Comparison of ENCODE assay signal across 10 cellular contexts in the genomic region with DNA sequence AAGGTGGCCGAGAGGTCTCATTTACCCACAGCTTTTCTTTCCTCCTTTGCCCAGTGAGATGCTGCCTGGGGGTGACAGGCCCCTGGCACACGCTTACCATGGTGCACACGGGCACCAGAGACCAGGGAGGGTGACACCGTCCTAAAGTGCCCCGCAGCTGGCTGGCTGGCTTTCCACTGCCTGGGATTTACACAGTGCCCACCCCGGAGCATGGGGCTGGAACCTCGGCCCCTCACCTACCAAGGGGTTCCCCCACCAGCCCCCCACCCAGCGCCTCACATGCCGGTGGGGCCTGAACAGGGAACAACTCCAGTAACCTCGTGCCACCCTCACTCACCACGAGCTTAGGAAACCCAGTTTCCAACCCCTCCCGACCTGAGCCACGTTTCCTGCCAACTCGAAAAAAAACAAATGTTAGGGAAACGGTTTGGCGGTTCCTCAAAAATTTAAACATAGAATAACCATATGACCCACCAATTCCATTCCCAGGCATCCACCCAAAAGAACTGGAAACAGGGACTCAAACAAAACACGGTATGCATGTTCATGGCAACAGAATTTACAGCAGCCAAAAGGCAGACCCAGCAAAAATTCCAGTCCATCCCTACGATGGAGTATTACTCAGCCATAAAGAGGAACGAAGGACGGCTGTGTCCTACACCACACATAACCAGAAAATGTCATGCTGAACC.
DNase-seq lines count a peak whose midpoint lies in the region; ATAC-seq and TF ChIP-seq lines count a peak whose summit lies in the region.
"Had no signal": no experiment of that assay in that cellular context is flagged by ENCODE, and none has a peak within 500 bp of the region (broad histone marks: within the 10 kb centered on the region; RNA-seq: fewer than 3 reads in every experiment).

No MANE protein-coding gene starts in this region.

- H3K4me3 ChIP-seq in mesendoderm (ENCODE audit: low read length) (no peak overlapping the region), upper lobe of right lung (no peak overlapping the region)

- peaks cover 79% of the 10 kb centered on the region for H3K4me1 Mint-ChIP-seq in activated T-cell treated with anti-CD3 and anti-CD28 coated beads, Interleukin-2, amount 50 U/mL, for 24 hours (ENCODE audit: low read depth)
- H3K4me1 Mint-ChIP-seq in dendritic cell treated with granulocyte-macrophage colony-stimulating factor and Interleukin-4, amounts not matched to agents 40 ng/mL and 50 ng/mL, for 4 days (ENCODE audit: low read depth) = peaks cover 96% of the 10 kb centered on the region

- no peaks in the 10 kb centered on the region for H3K27me3 Mint-ChIP-seq in activated T-cell treated with anti-CD3 and anti-CD28 coated beads, Interleukin-2, amount 50 U/mL, for 24 hours
- H3K27me3 Mint-ChIP-seq in dendritic cell treated with granulocyte-macrophage colony-stimulating factor and Interleukin-4, amounts not matched to agents 40 ng/mL and 50 ng/mL, for 4 days = no peaks in the 10 kb centered on the region

- H2BK15ac ChIP-seq in mesendoderm (replicated peaks; ENCODE audit: low read depth) = no peak overlapping the region

- no peak overlapping the region for H3K4ac ChIP-seq in mesendoderm (ENCODE audit: low read depth, low read length)

- no peak overlapping the region for H3K4me3 Mint-ChIP-seq in activated T-cell treated with anti-CD3 and anti-CD28 coated beads, Interleukin-2, amount 50 U/mL, for 24 hours
- H3K4me3 Mint-ChIP-seq in dendritic cell treated with granulocyte-macrophage colony-stimulating factor and Interleukin-4, amounts not matched to agents 40 ng/mL and 50 ng/mL, for 4 days = peak overlapping the region; percentile 10
- H3K4me3 Mint-ChIP-seq: neural crest cell had no signal

- H3K27ac ChIP-seq in mesendoderm (ENCODE audit: low read depth, low read length) = no peak overlapping the region
- peak overlapping the region; percentile 47 for H3K27ac ChIP-seq in upper lobe of right lung

- no peak overlapping the region for H2BK5ac ChIP-seq in mesendoderm (ENCODE audit: low read length)

- peak overlapping the region; percentile 43 for H2AK5ac ChIP-seq in mesendoderm (ENCODE audit: low read length)

- peaks cover 1% of the 10 kb centered on the region for H3K36me3 ChIP-seq in mesendoderm (ENCODE audit: control insufficient read depth, insufficient read depth, low read length)
- H3K36me3 ChIP-seq in upper lobe of right lung = peaks cover 19% of the 10 kb centered on the region

- peaks cover 49% of the 10 kb centered on the region for H3K79me1 ChIP-seq in mesendoderm (ENCODE audit: low read length)

- peaks cover 15% of the 10 kb centered on the region for H3K4me1 ChIP-seq in mesendoderm (ENCODE audit: control insufficient read depth, low read depth, low read length)
- peaks cover 42% of the 10 kb centered on the region for H3K4me1 ChIP-seq in upper lobe of right lung

- peaks cover 20% of the 10 kb centered on the region for H3K36me3 Mint-ChIP-seq in activated T-cell treated with anti-CD3 and anti-CD28 coated beads, Interleukin-2, amount 50 U/mL, for 24 hours (ENCODE audit: low read depth)
- peaks cover 74% of the 10 kb centered on the region for H3K36me3 Mint-ChIP-seq in dendritic cell treated with granulocyte-macrophage colony-stimulating factor and Interleukin-4, amounts not matched to agents 40 ng/mL and 50 ng/mL, for 4 days (ENCODE audit: low read depth)

- H3K4me2 ChIP-seq in mesendoderm (ENCODE audit: low read length) = no peak overlapping the region

- whole genome bisulfite sequencing in mesendoderm (ENCODE audit: extremely low coverage, insufficient coverage, low lambda C conversion rate) = no CpG with 5 or more reads among the region's 20 CpGs

- H2BK120ac ChIP-seq in mesendoderm (ENCODE audit: low read depth, low read length) = no peak overlapping the region

- H3K9me3 ChIP-seq in upper lobe of right lung = no peaks in the 10 kb centered on the region

- TF ChIP-seq CTCF in upper lobe of right lung (IDR thresholded peaks at IDR 0.05) (no peak), omental fat pad (IDR thresholded peaks at IDR 0.05) (no peak)

- no peak for DNase-seq in activated T-cell treated with anti-CD3 and anti-CD28 coated beads, Interleukin-2, amount 50 U/mL, for 24 hours
- DNase-seq in activated T-cell treated with anti-CD3 and anti-CD28 coated beads, Interleukin-2, amount 50 U/mL, for 1 hour = no peak
- DNase-seq in mesendoderm = no peak
- DNase-seq in upper lobe of right lung = no peak
- no peak for DNase-seq in SKM-1 treated with dmso at 0.1 percent for 144 hours (lab: John Stamatoyannopoulos, UW; ENCODE audit: unreplicated experiment)
- no peak for DNase-seq in omental fat pad (ENCODE audit: low spot score)
- no peak for DNase-seq in COR-L47 (lab: John Stamatoyannopoulos, UW)
- DNase-seq: stimulated activated CD8-positive, alpha-beta memory T cell treated with anti-CD3 and anti-CD28 coated beads, Interleukin-4, amount 100 ng/mL, for 48 hours had no signal

- no peaks in the 10 kb centered on the region for H3K9me3 Mint-ChIP-seq in activated T-cell treated with anti-CD3 and anti-CD28 coated beads, Interleukin-2, amount 50 U/mL, for 24 hours
- H3K9me3 Mint-ChIP-seq in dendritic cell treated with granulocyte-macrophage colony-stimulating factor and Interleukin-4, amounts not matched to agents 40 ng/mL and 50 ng/mL, for 4 days = no peaks in the 10 kb centered on the region
- H3K9me3 Mint-ChIP-seq: neural crest cell had no signal

- ATAC-seq in upper lobe of right lung = no peak
- no peak for ATAC-seq in omental fat pad (ENCODE audit: low FRiP score)

- H3K18ac ChIP-seq in mesendoderm (ENCODE audit: low read length) = no peak overlapping the region

- no peak overlapping the region for H3K9ac ChIP-seq in mesendoderm (ENCODE audit: low read length)

- H3K79me2 ChIP-seq in mesendoderm (ENCODE audit: control insufficient read depth, insufficient read depth, low read length) = peaks cover 75% of the 10 kb centered on the region

- H3K27me3 ChIP-seq in mesendoderm (ENCODE audit: insufficient read depth, low read length, poor library complexity) (no peaks in the 10 kb centered on the region), upper lobe of right lung (no peaks in the 10 kb centered on the region)

- H3K27ac Mint-ChIP-seq in activated T-cell treated with anti-CD3 and anti-CD28 coated beads, Interleukin-2, amount 50 U/mL, for 24 hours = peak overlapping the region; percentile 7
- H3K27ac Mint-ChIP-seq in dendritic cell treated with granulocyte-macrophage colony-stimulating factor and Interleukin-4, amounts not matched to agents 40 ng/mL and 50 ng/mL, for 4 days = peak overlapping the region; percentile 64

- no peak overlapping the region for H3K23ac ChIP-seq in mesendoderm (ENCODE audit: low read length)

- peak overlapping the region; percentile 73 for H3K56ac ChIP-seq in mesendoderm (ENCODE audit: low read length)

- intact Hi-C loops in dendritic cell treated with granulocyte-macrophage colony-stimulating factor and Interleukin-4, amounts not matched to agents 40 ng/mL and 50 ng/mL, for 4 days (cut with micrococcal nuclease) = no loop called here
- intact Hi-C loops in upper lobe of right lung (cut with DNase I) = no loop called here

- H4K5ac ChIP-seq in mesendoderm (ENCODE audit: low read length) = no peak overlapping the region

- no peak overlapping the region for H4K8ac ChIP-seq in mesendoderm (ENCODE audit: low read depth, low read length)
